1 cellular context compared by ENCODE assay signal in the genomic region with DNA sequence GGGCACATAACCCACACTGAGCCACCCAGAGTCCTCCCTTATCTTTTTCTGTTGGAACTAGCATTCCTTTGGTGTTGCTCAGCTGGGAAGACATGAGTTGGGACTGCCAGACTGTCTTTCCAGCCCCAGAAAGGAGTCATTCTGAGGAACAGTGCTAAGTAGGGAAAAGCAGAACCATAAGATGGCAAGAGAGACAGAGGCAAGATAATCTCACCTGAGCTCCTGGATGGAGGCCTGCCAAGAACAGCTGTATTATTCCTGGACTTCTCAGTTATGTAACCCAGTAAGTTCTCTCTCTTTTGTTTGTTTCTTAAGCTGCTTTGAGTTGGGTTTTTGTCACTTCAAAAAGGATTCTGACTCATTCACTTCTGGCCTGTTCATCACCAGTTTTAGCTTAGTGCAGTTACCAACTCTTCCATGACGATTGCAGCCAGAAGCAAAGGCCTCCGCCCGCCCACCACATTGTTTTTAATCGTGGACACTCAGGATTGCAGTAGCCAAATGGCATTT.
TF ChIP-seq lines count a peak whose summit lies in the region.

No MANE protein-coding gene starts in this region.

TF ChIP-seq in HCT116, 20 proteins besides CTCF, POLR2A, EP300 and RAD21 (continued from another document):
- no peak for TF ChIP-seq ZBTB33 (IDR thresholded peaks at IDR 0.05; ENCODE audit: extremely low read depth, insufficient replicate concordance, low read length)
- no peak for TF ChIP-seq YY1 (IDR thresholded peaks at IDR 0.05; ENCODE audit: extremely low read depth, insufficient replicate concordance, low read depth, low read length)
- TF ChIP-seq CBX3 (IDR thresholded peaks at IDR 0.05; ENCODE audit: low read depth) = no peak
TF ChIP-seq in HCT116: peak in this region for 0.
